In genomic region chr16:23691483-23692189, GRCh38 we compare ENCODE assay signal across 13 cellular contexts.
DNase-seq lines count a peak whose midpoint lies in the region; ATAC-seq and TF ChIP-seq lines count a peak whose summit lies in the region.
"Had no signal": no experiment of that assay in that cellular context is flagged by ENCODE, and none has a peak within 500 bp of the region (broad histone marks: within the 10 kb centered on the region; RNA-seq: fewer than 3 reads in every experiment).

No MANE protein-coding gene starts in this region.

- H3K4me1 ChIP-seq in HEK293 (ENCODE audit: control insufficient read depth, insufficient read depth, low read length): no peaks in the 10 kb centered on the region
- H3K4me1 ChIP-seq: BE2C had no signal

- no peak overlapping the region for H3K27ac ChIP-seq in HEK293 (ENCODE audit: extremely low read depth, low read depth, low read length)
- H3K27ac ChIP-seq in SK-N-MC: peak overlapping the region; percentile 67
- H3K27ac ChIP-seq: esophagus muscularis mucosa had no signal

- in situ Hi-C loops in ACHN (cut with HindIII; ENCODE audit: low pct_ligation_motif_present, low pct_unique_long_range_greater_than_20kb, low sequenced_read_pairs): no loop called here

- no peak overlapping the region for H3K9ac ChIP-seq in SK-N-MC (ENCODE audit: insufficient read length)

- CTCF ChIA-PET in HEK293 (lab: Yijun Ruan, JAX): no interaction called here

- no peak for TF ChIP-seq CTCF in HEK293 (tag by site-specific recombination; IDR thresholded peaks at IDR 0.05)

- no peak for ATAC-seq in GM18867 (IDR thresholded peaks at IDR 0.05; ENCODE audit: unreplicated experiment)
- ATAC-seq: T-helper 17 cell had no signal

- peak; percentile 91 for DNase-seq in ACHN
- no peak for DNase-seq in SK-N-MC (ENCODE audit: low read depth, low spot score)
- peak; percentile 54 for DNase-seq in fibroblast of peridontal ligament (ENCODE audit: extremely low read depth)
- DNase-seq in iPS-NIHi7 (ENCODE audit: extremely low spot score): no peak
- DNase-seq in KG1 (lab: John Stamatoyannopoulos, UW): no peak
- no peak for DNase-seq in NCI-H510A treated with DMSO at 0.1 percent for 48 hours (lab: John Stamatoyannopoulos, UW)
- DNase-seq: BE2C, DMS79 treated with DMSO at 0.1 percent for 48 hours, kidney, T-helper 17 cell had no signal

- no peak overlapping the region for H3K4me3 ChIP-seq in HEK293 (ENCODE audit: low read depth, low read length)
- H3K4me3 ChIP-seq in SK-N-MC: no peak overlapping the region
- H3K4me3 ChIP-seq: esophagus muscularis mucosa had no signal

- H3K36me3 ChIP-seq in HEK293 (ENCODE audit: control insufficient read depth in 2 of 2, insufficient read depth in 1 of 2, low read length in 2 of 2): peaks cover 20 to 59% of the 10 kb centered on the region in 2 experiments
- peaks cover 51% of the 10 kb centered on the region for H3K36me3 ChIP-seq in SK-N-MC (ENCODE audit: insufficient read depth, low read length)

- POLR2A ChIA-PET in HEK293 (lab: Yijun Ruan, JAX): interaction anchor here (1.3 to 4.3 kb wide), 4 partner anchors 8 to 27 kb away, joined by 3 to 33 read pairs (median 6); partner anchors contain the start of gene PLK1

- no peaks in the 10 kb centered on the region for H3K9me3 ChIP-seq in HEK293 (ENCODE audit: control insufficient read depth, insufficient read depth, low read depth, low read length)
- H3K9me3 ChIP-seq in SK-N-MC (ENCODE audit: low read depth, low read length): no peaks in the 10 kb centered on the region
- H3K9me3 ChIP-seq: BE2C, esophagus muscularis mucosa had no signal

TF ChIP-seq in HEK293, 187 proteins besides CTCF, POLR2A, EP300 and RAD21:
- no peak for TF ChIP-seq SETDB1 (IDR thresholded peaks at IDR 0.05; ENCODE audit: insufficient read length, low read length)
- TF ChIP-seq KLF9 (tag by site-specific recombination; IDR thresholded peaks at IDR 0.05; ENCODE audit: low read depth): peak; percentile 53
TF ChIP-seq in HEK293: peak in this region for 1.

Comparison
In these comparisons a context has a peak if more than half of its experiments do, and no peak if none do; other contexts are left out.
1. DNase-seq: peak in ACHN (single experiment) and fibroblast of peridontal ligament (single experiment); none in SK-N-MC (single experiment), iPS-NIHi7 (single experiment), KG1 (single experiment) and NCI-H510A treated with DMSO at 0.1 percent for 48 hours (single experiment).